In genomic region chr2:240519396-240520142, GRCh38 we compare ENCODE assay signal across 14 cellular contexts. TPM values are rescaled to one million over a fixed set of nuclear protein-coding genes. Genes with fewer than 3 reads are reported as not detected.
DNase-seq lines count a peak whose midpoint lies in the region; ATAC-seq and TF ChIP-seq lines count a peak whose summit lies in the region.
"Had no signal": no experiment of that assay in that cellular context is flagged by ENCODE, and none has a peak within 500 bp of the region (broad histone marks: within the 10 kb centered on the region; RNA-seq: fewer than 3 reads in every experiment).

No MANE protein-coding gene starts in this region.

- peaks cover 3 to 16% (median 7%) of the 10 kb centered on the region in 4 donors for H3K4me1 Mint-ChIP-seq in naive thymus-derived CD8-positive, alpha-beta T cell

- H3K27ac Mint-ChIP-seq in naive thymus-derived CD8-positive, alpha-beta T cell = peak overlapping the region in 1 of 10 donors; percentile 8
- H3K27ac Mint-ChIP-seq: activated CD8-positive, alpha-beta T cell treated with anti-CD3 and anti-CD28 coated beads, Interleukin-2, amount 10 ng/mL, durations not matched to agents 7 days and 5 days; activated naive CD8-positive, alpha-beta T cell treated with anti-CD3 and anti-CD28 coated beads, Interleukin-2, amount 50 U/mL, for 24 hours; T-helper 1 cell treated with Interleukin-12 subunit alpha and Interleukin-12 subunit beta and Interleukin-4 antibody, amounts not matched to agents 30 μg/mL and 1 μg/mL, for 36 hours had no signal

- in situ Hi-C loops in astrocyte of the spinal cord (cut with HindIII; ENCODE audit: low sequenced_read_pairs) = no loop called here

- H3K9me3 Mint-ChIP-seq in naive thymus-derived CD8-positive, alpha-beta T cell = peaks cover 0 to 2% (median 0%) of the 10 kb centered on the region in 9 donors

- peak overlapping the region; percentile 48 for H3K4me2 ChIP-seq in skeletal muscle satellite cell (ENCODE audit: low read length)

- no peak for TF ChIP-seq CTCF in astrocyte of the spinal cord (IDR thresholded peaks at IDR 0.05; ENCODE audit: low read depth, low read length)

- H3K36me3 Mint-ChIP-seq in naive thymus-derived CD8-positive, alpha-beta T cell = peaks cover 13 to 28% (median 20%) of the 10 kb centered on the region in 3 donors

- no peak overlapping the region for H3K27ac ChIP-seq in iPS-18a (ENCODE audit: low read length)

- H3K9ac ChIP-seq in iPS-18a (ENCODE audit: low read length) (no peak overlapping the region), skeletal muscle satellite cell (ENCODE audit: low read depth, low read length) (no peak overlapping the region)

- peak overlapping the region in 1 of 10 donors; percentile 53 for H3K4me3 Mint-ChIP-seq in naive thymus-derived CD8-positive, alpha-beta T cell
- H3K4me3 Mint-ChIP-seq: activated CD8-positive, alpha-beta T cell treated with anti-CD3 and anti-CD28 coated beads, Interleukin-2, amount 10 ng/mL, durations not matched to agents 7 days and 5 days; activated naive CD8-positive, alpha-beta T cell treated with anti-CD3 and anti-CD28 coated beads, Interleukin-2, amount 50 U/mL, for 24 hours; T-helper 1 cell treated with Interleukin-12 subunit alpha and Interleukin-12 subunit beta and Interleukin-4 antibody, amounts not matched to agents 30 μg/mL and 1 μg/mL, for 36 hours had no signal

- H3K27me3 Mint-ChIP-seq in naive thymus-derived CD8-positive, alpha-beta T cell = no peaks in the 10 kb centered on the region
- H3K27me3 Mint-ChIP-seq: activated naive CD8-positive, alpha-beta T cell treated with anti-CD3 and anti-CD28 coated beads, Interleukin-2, amount 50 U/mL, for 24 hours had no signal

- POLR2A ChIA-PET in naive thymus-derived CD8-positive, alpha-beta T cell (lab: Charles Lee) = interaction anchor here (1.4 kb wide), 1 partner anchor 46 kb away, joined by 4 read pairs; no protein-coding TSS in a partner anchor

- H3K9me3 ChIP-seq in iPS-18a (ENCODE audit: control insufficient read depth, low read depth, low read length) = no peaks in the 10 kb centered on the region
- H3K9me3 ChIP-seq in skeletal muscle satellite cell (replicated peaks; ENCODE audit: low read length) = no peaks in the 10 kb centered on the region

- H3K27me3 ChIP-seq in iPS-18a (ENCODE audit: control insufficient read depth, insufficient read depth, low read length) (peaks cover 28% of the 10 kb centered on the region), skeletal muscle satellite cell (ENCODE audit: control insufficient read depth, insufficient read depth, low read length) (no peaks in the 10 kb centered on the region)

- DNase-seq in GM04504 (ENCODE audit: low read depth) (peak; percentile 2), astrocyte of the spinal cord (ENCODE audit: low read depth, low spot score) (peak; percentile 14), LoVo (ENCODE audit: low spot score) (no peak), DMS 273 treated with DMSO at 0.1 percent for 48 hours (lab: John Stamatoyannopoulos, UW) (no peak)
- DNase-seq in naive thymus-derived CD8-positive, alpha-beta T cell = no peak
- DNase-seq in activated CD4-positive, alpha-beta T cell treated with anti-CD3 and anti-CD28 coated beads, Interleukin-2, amount 50 U/mL, for 48 hours = no peak
- DNase-seq: activated CD8-positive, alpha-beta T cell treated with anti-CD3 and anti-CD28 coated beads, Interleukin-2, amount 10 ng/mL, durations not matched to agents 7 days and 5 days; activated naive CD8-positive, alpha-beta T cell treated with anti-CD3 and anti-CD28 coated beads, Interleukin-2, amount 50 U/mL, for 24 hours; Kasumi-1; occipital lobe; stimulated activated CD4-positive, alpha-beta T cell treated with anti-CD3 and anti-CD28 coated beads, Interleukin-4, amount 100 ng/mL, for 24 hours had no signal

- H3K36me3 ChIP-seq in iPS-18a (ENCODE audit: control insufficient read depth, low read depth, low read length) (no peaks in the 10 kb centered on the region), skeletal muscle satellite cell (ENCODE audit: insufficient read depth, low read length) (peaks cover 10% of the 10 kb centered on the region)

- H3K4me1 ChIP-seq in iPS-18a (ENCODE audit: control insufficient read depth, low read depth, low read length) (no peaks in the 10 kb centered on the region), skeletal muscle satellite cell (ENCODE audit: control insufficient read depth, insufficient read depth, low read length) (peaks cover 6% of the 10 kb centered on the region)

- no peak for ATAC-seq in naive thymus-derived CD8-positive, alpha-beta T cell
- ATAC-seq: activated CD8-positive, alpha-beta T cell treated with anti-CD3 and anti-CD28 coated beads, Interleukin-2, amount 10 ng/mL, durations not matched to agents 7 days and 5 days had no signal

- H3K4me3 ChIP-seq in astrocyte of the spinal cord (ENCODE audit: low read depth, low read length) = no peak overlapping the region
- H3K4me3 ChIP-seq in iPS-18a (ENCODE audit: low read length) = peak overlapping the region; percentile 24
- H3K4me3 ChIP-seq in skeletal muscle satellite cell (ENCODE audit: low read length) = peak overlapping the region; percentile 29

RNA-seq across cellular contexts. Expression of gene ANKMY1, which starts 38.2 kb away (rescaled TPM):
- 8.4 and 10.0 TPM in 2 replicates for total RNA-seq in skeletal muscle satellite cell (2012; rRNA removed)
- total RNA-seq in naive thymus-derived CD8-positive, alpha-beta T cell = 10 to 100 TPM; 69.1 to 69.7 TPM
- 10 to 100 TPM in 2 of 3 donors, 1 to 10 TPM in 1; 9.1 to 16.8 (median 10.3) TPM for polyA plus RNA-seq in naive thymus-derived CD8-positive, alpha-beta T cell

RNA-seq across cellular contexts. Expression of gene DUSP28, which starts 40.6 kb away (rescaled TPM):
- total RNA-seq in skeletal muscle satellite cell (2012; rRNA removed) = 3.3 and 4.2 TPM in 2 replicates
- total RNA-seq in naive thymus-derived CD8-positive, alpha-beta T cell = 10 to 100 TPM; 23.2 to 24.0 TPM
- polyA plus RNA-seq in naive thymus-derived CD8-positive, alpha-beta T cell = 10 to 100 TPM; 18.8 to 23.9 (median 22.9) TPM

RNA-seq across cellular contexts. Expression of gene RNPEPL1, which starts 48.7 kb away (rescaled TPM):
- total RNA-seq in skeletal muscle satellite cell (2012; rRNA removed) = 9.6 and 12.5 TPM in 2 replicates
- 100 to 1,000 TPM; 121 to 123 TPM for total RNA-seq in naive thymus-derived CD8-positive, alpha-beta T cell
- polyA plus RNA-seq in naive thymus-derived CD8-positive, alpha-beta T cell = 10 to 100 TPM; 17.8 to 67.0 (median 39.8) TPM

Comparison
In these comparisons a context has a peak if more than half of its experiments do, and no peak if none do; other contexts are left out.
1. DNase-seq: peak in GM04504 (single experiment) and astrocyte of the spinal cord (single experiment); none in naive thymus-derived CD8-positive, alpha-beta T cell (0 of 10), activated CD4-positive, alpha-beta T cell treated with anti-CD3 and anti-CD28 coated beads, Interleukin-2, amount 50 U/mL, for 48 hours (0 of 2), LoVo (single experiment) and DMS 273 treated with DMSO at 0.1 percent for 48 hours (single experiment).